Comparison of ENCODE assay signal across 12 cellular contexts in the genomic region with DNA sequence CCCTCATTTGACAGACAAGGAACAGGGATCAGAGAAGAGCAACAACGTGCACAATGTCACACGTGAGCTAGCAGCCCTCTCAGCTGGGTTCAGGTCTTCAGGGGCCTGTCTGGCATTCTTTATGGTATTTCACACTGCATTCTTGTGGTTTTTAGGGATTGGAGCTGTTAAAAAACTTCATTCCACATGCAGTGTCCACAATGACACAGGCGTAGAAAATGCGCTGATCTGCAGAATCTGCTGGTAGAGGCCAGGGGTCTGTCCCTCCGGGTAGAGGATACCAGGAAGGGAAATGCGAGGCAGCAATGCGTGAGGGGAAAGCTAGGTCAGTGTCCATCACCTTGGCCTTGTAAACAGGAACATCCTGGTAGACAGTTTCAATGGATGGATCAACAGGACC. TPM values are rescaled to one million over a fixed set of nuclear protein-coding genes. Genes with fewer than 3 reads are reported as not detected.
DNase-seq lines count a peak whose midpoint lies in the region; ATAC-seq and TF ChIP-seq lines count a peak whose summit lies in the region.
"Had no signal": no experiment of that assay in that cellular context is flagged by ENCODE, and none has a peak within 500 bp of the region (broad histone marks: within the 10 kb centered on the region; RNA-seq: fewer than 3 reads in every experiment).

No MANE protein-coding gene starts in this region.

- H3K9me3 Mint-ChIP-seq in activated CD8-positive, alpha-beta T cell treated with anti-CD3 and anti-CD28 coated beads for 36 hours: no peaks in the 10 kb centered on the region

- H3K27me3 Mint-ChIP-seq in activated CD8-positive, alpha-beta T cell treated with anti-CD3 and anti-CD28 coated beads for 36 hours: no peaks in the 10 kb centered on the region

- WGBS in adrenal gland, 4 donors: 51 to 72% (median 65%) methylated on average over 6 to 7 of the region's 7 CpGs
- WGBS in testis, 2 donors: 42 to 57% methylated on average over 2 to 6 of the region's 7 CpGs

- H3K27ac ChIP-seq in adrenal gland: peak overlapping the region in 1 of 5 donors; percentile 58
- no peak overlapping the region for H3K27ac ChIP-seq in testis
- H3K27ac ChIP-seq: pancreas had no signal

- DNase-seq in HAP-1 (ENCODE audit: low spot score in 2 of 2) (peak; percentile 47 to 55), adrenal gland (peak in 5 of 7 donors; percentile 25 to 65 (median 37)), kidney epithelial cell (ENCODE audit: low read depth) (peak; percentile 71), testis (peak; percentile 19), NCI-H2171 (lab: John Stamatoyannopoulos, UW) (no peak)
- DNase-seq in stimulated activated CD4-positive, alpha-beta T cell treated with anti-CD3 and anti-CD28 coated beads, Interleukin-4, amount 100 ng/mL, for 24 hours: no peak
- no peak for DNase-seq in activated CD8-positive, alpha-beta T cell treated with anti-CD3 and anti-CD28 coated beads for 36 hours
- DNase-seq: activated naive CD4-positive, alpha-beta T cell; heart left ventricle; NCI-H345; pancreas had no signal

- H3K36me3 Mint-ChIP-seq in activated CD8-positive, alpha-beta T cell treated with anti-CD3 and anti-CD28 coated beads for 36 hours (ENCODE audit: low read depth): no peaks in the 10 kb centered on the region

- H3K9me3 ChIP-seq in HAP-1: no peaks in the 10 kb centered on the region
- no peaks in the 10 kb centered on the region for H3K9me3 ChIP-seq in adrenal gland (replicated peaks in 1 of 3)
- no peaks in the 10 kb centered on the region for H3K9me3 ChIP-seq in testis
- H3K9me3 ChIP-seq: heart left ventricle, pancreas had no signal

- TF ChIP-seq POLR2A in adrenal gland (IDR thresholded peaks at IDR 0.05): no peak
- no peak for TF ChIP-seq POLR2A in testis (IDR thresholded peaks at IDR 0.05)

- H3K36me3 ChIP-seq in HAP-1 (replicated peaks): peaks cover 60% of the 10 kb centered on the region
- no peaks in the 10 kb centered on the region for H3K36me3 ChIP-seq in adrenal gland (replicated peaks in 1 of 2)
- H3K36me3 ChIP-seq in kidney epithelial cell (ENCODE audit: control insufficient read depth, insufficient read depth, low read length): no peaks in the 10 kb centered on the region
- H3K36me3 ChIP-seq in testis (ENCODE audit: low read depth, missing control alignments): no peaks in the 10 kb centered on the region
- H3K36me3 ChIP-seq: pancreas had no signal

- in situ Hi-C loops in HAP-1 (cut with MboI; ENCODE audit: low sequenced_read_pairs): loop anchor here (25.0 kb wide), 2 partner anchors 177 to 473 kb away; no protein-coding TSS in a partner anchor

- H3K4me3 Mint-ChIP-seq in activated CD8-positive, alpha-beta T cell treated with anti-CD3 and anti-CD28 coated beads for 36 hours: no peak overlapping the region

- intact Hi-C loops in adrenal gland (cut with DNase I) (no loop called here), testis (cut with DNase I; ENCODE audit: low total_unique reads) (no loop called here)
- intact Hi-C loops in activated CD8-positive, alpha-beta T cell treated with anti-CD3 and anti-CD28 coated beads for 36 hours (cut with micrococcal nuclease): loop anchor here (10.0 kb wide), 1 partner anchor 190 kb away; no protein-coding TSS in a partner anchor

- no peak overlapping the region for H3K27ac Mint-ChIP-seq in activated CD8-positive, alpha-beta T cell treated with anti-CD3 and anti-CD28 coated beads for 36 hours

- H3K27me3 ChIP-seq in HAP-1 (ENCODE audit: low read depth) (no peaks in the 10 kb centered on the region), adrenal gland (no peaks in the 10 kb centered on the region), kidney epithelial cell (ENCODE audit: control insufficient read depth, insufficient read depth, low read length) (no peaks in the 10 kb centered on the region), testis (no peaks in the 10 kb centered on the region)

- CTCF ChIA-PET in activated CD8-positive, alpha-beta T cell treated with anti-CD3 and anti-CD28 coated beads for 36 hours (lab: Charles Lee): no interaction called here

- TF ChIP-seq CTCF in adrenal gland (IDR thresholded peaks at IDR 0.05): no peak
- no peak for TF ChIP-seq CTCF in kidney epithelial cell (IDR thresholded peaks at IDR 0.05; ENCODE audit: insufficient read depth, low read length, poor library complexity, severe bottlenecking)
- no peak for TF ChIP-seq CTCF in testis (IDR thresholded peaks at IDR 0.05)
- TF ChIP-seq CTCF in activated CD8-positive, alpha-beta T cell treated with anti-CD3 and anti-CD28 coated beads for 36 hours (IDR thresholded peaks at IDR 0.05): no peak

- H3K4me3 ChIP-seq in HAP-1 (no peak overlapping the region), adrenal gland (no peak overlapping the region), kidney epithelial cell (ENCODE audit: low read depth, low read length) (no peak overlapping the region), testis (no peak overlapping the region)
- H3K4me3 ChIP-seq: heart left ventricle, pancreas had no signal

- POLR2A ChIA-PET in activated CD8-positive, alpha-beta T cell treated with anti-CD3 and anti-CD28 coated beads for 36 hours (lab: Charles Lee): no interaction called here

- no peak for ATAC-seq in HG02981 (IDR thresholded peaks at IDR 0.05; ENCODE audit: unreplicated experiment)
- ATAC-seq in activated CD8-positive, alpha-beta T cell treated with anti-CD3 and anti-CD28 coated beads for 36 hours: no peak
- ATAC-seq: heart left ventricle had no signal

- peaks cover 4% of the 10 kb centered on the region for H3K4me1 Mint-ChIP-seq in activated CD8-positive, alpha-beta T cell treated with anti-CD3 and anti-CD28 coated beads for 36 hours (ENCODE audit: low read depth)

- H3K4me1 ChIP-seq in HAP-1 (peaks cover 12% of the 10 kb centered on the region), adrenal gland (replicated peaks in 1 of 2) (no peaks in the 10 kb centered on the region), testis (no peaks in the 10 kb centered on the region)
- H3K4me1 ChIP-seq: pancreas had no signal

RNA-seq across cellular contexts. Expression of a gene that starts 36.6 kb away (rescaled TPM):
- total RNA-seq in adrenal gland (10 to 100 TPM in 2 of 8 donors, 1 to 10 TPM in 6; 5.9 to 11.3 (median 7.9) TPM), kidney epithelial cell (9.2 and 9.4 TPM in 2 replicates), testis (10 to 100 TPM; 38.2 to 44.0 TPM)
- polyA plus RNA-seq in adrenal gland (10 to 100 TPM in 2 of 3 donors, 1 to 10 TPM in 1; 6.7 to 14.9 (median 11.8) TPM), testis (ENCODE audit: insufficient read depth, low read depth, low replicate concordance) (14.7 TPM)
- total RNA-seq in activated CD8-positive, alpha-beta T cell treated with anti-CD3 and anti-CD28 coated beads for 36 hours: 10 to 100 TPM; 13.4 to 14.2 TPM

Comparison
In these comparisons a context has a peak if more than half of its experiments do, and no peak if none do; other contexts are left out.
1. DNase-seq: peak in HAP-1 (2 of 2), adrenal gland (5 of 7), kidney epithelial cell (single experiment) and testis (single experiment); none in stimulated activated CD4-positive, alpha-beta T cell treated with anti-CD3 and anti-CD28 coated beads, Interleukin-4, amount 100 ng/mL, for 24 hours (single experiment), activated CD8-positive, alpha-beta T cell treated with anti-CD3 and anti-CD28 coated beads for 36 hours (single experiment) and NCI-H2171 (single experiment).